In genomic region chr10:75860009-75860408, GRCh38 we compare ENCODE assay signal across 2 cellular contexts.
A peak's percentile ranks its signal among the peaks of the same experiment; 100 is the strongest.
TF ChIP-seq lines count a peak whose summit lies in the region.

No MANE protein-coding gene starts in this region.

TF ChIP-seq in liver, 16 proteins besides CTCF, POLR2A, EP300 and RAD21 (continued from another document):
- TF ChIP-seq ZBTB33 (IDR thresholded peaks at IDR 0.05) (no peak), YY1 (IDR thresholded peaks at IDR 0.05) (no peak), FOXA1 (IDR thresholded peaks at IDR 0.05) (no peak), SP1 (IDR thresholded peaks at IDR 0.05) (no peak), RXRA (IDR thresholded peaks at IDR 0.05) (peak in 1 of 2 donors; percentile 38), HNF4G (IDR thresholded peaks at IDR 0.05) (peak; percentile 29), MAX (IDR thresholded peaks at IDR 0.05) (no peak), EGR1 (IDR thresholded peaks at IDR 0.05; ENCODE audit: low read depth in 2 of 2) (no peak), FOXA2 (IDR thresholded peaks at IDR 0.05) (no peak), REST (IDR thresholded peaks at IDR 0.05) (no peak), HNF4A (conservative IDR thresholded peaks at IDR 0.05) (peak; percentile 79 to 81), NR2F2 (IDR thresholded peaks at IDR 0.05) (peak; percentile 84), TAF1 (conservative IDR thresholded peaks at IDR 0.05) (no peak)

TF ChIP-seq in HepG2, 621 proteins besides CTCF, POLR2A, EP300 and RAD21 (continued from another document):
- TF ChIP-seq HOMEZ (CRISPR knock-in tag; IDR thresholded peaks at IDR 0.05; ENCODE audit: low read depth): no peak
- no peak for TF ChIP-seq ZNF432 (CRISPR knock-in tag; IDR thresholded peaks at IDR 0.05; ENCODE audit: borderline replicate concordance)
- TF ChIP-seq ZNF768 (CRISPR knock-in tag; IDR thresholded peaks at IDR 0.05): no peak
- TF ChIP-seq ZNF766 (CRISPR knock-in tag; IDR thresholded peaks at IDR 0.05; ENCODE audit: borderline replicate concordance): no peak
- no peak for TF ChIP-seq ZFP90 (CRISPR knock-in tag; IDR thresholded peaks at IDR 0.05; ENCODE audit: borderline replicate concordance)
- no peak for TF ChIP-seq ZNF138 (CRISPR knock-in tag; IDR thresholded peaks at IDR 0.05; ENCODE audit: low read depth)
- no peak for TF ChIP-seq REPIN1 (CRISPR knock-in tag; IDR thresholded peaks at IDR 0.05; ENCODE audit: borderline replicate concordance, low read depth)
- no peak for TF ChIP-seq SMARCE1 (IDR thresholded peaks at IDR 0.05; ENCODE audit: borderline replicate concordance)
- no peak for TF ChIP-seq IKZF5 (CRISPR knock-in tag; IDR thresholded peaks at IDR 0.05)
- TF ChIP-seq DMAP1 (CRISPR knock-in tag; IDR thresholded peaks at IDR 0.05): no peak
- no peak for TF ChIP-seq ZBTB10 (CRISPR knock-in tag; IDR thresholded peaks at IDR 0.05; ENCODE audit: borderline replicate concordance)
- no peak for TF ChIP-seq ZNF3 (CRISPR knock-in tag; IDR thresholded peaks at IDR 0.05)
- no peak for TF ChIP-seq NFYC (CRISPR knock-in tag; IDR thresholded peaks at IDR 0.05)
- no peak for TF ChIP-seq PBX3 (CRISPR knock-in tag; IDR thresholded peaks at IDR 0.05; ENCODE audit: borderline replicate concordance)
